In genomic region chr5:758698-759053, GRCh38 we compare ENCODE assay signal across 11 cellular contexts. TPM values are rescaled to one million over a fixed set of nuclear protein-coding genes. Genes with fewer than 3 reads are reported as not detected.
DNase-seq lines count a peak whose midpoint lies in the region; ATAC-seq and TF ChIP-seq lines count a peak whose summit lies in the region.
"Had no signal": no experiment of that assay in that cellular context is flagged by ENCODE, and none has a peak within 500 bp of the region (broad histone marks: within the 10 kb centered on the region; RNA-seq: fewer than 3 reads in every experiment).

No MANE protein-coding gene starts in this region.

- H3K4me3 ChIP-seq in mucosa of descending colon (no peak overlapping the region), upper lobe of left lung (peak overlapping the region in 2 of 4 donors; percentile 5 to 8), ascending aorta (peak overlapping the region in 1 of 2 donors; percentile 3)

- H3K4me1 ChIP-seq in mucosa of descending colon (ENCODE audit: low read depth) (peaks cover 31% of the 10 kb centered on the region), upper lobe of left lung (peaks cover 29 to 54% (median 35%) of the 10 kb centered on the region in 4 donors), ascending aorta (no peaks in the 10 kb centered on the region)

- H3K27me3 Mint-ChIP-seq in activated CD8-positive, alpha-beta memory T cell treated with anti-CD3 and anti-CD28 coated beads, Interleukin-2, amount 10 ng/mL, durations not matched to agents 7 days and 5 days = peaks cover 3% of the 10 kb centered on the region
- H3K27me3 Mint-ChIP-seq in endothelial cell (ENCODE audit: unreplicated experiment) = peaks cover 15% of the 10 kb centered on the region

- intact Hi-C loops in mucosa of descending colon (cut with DNase I, micrococcal nuclease) = no loop called here
- intact Hi-C loops in ascending aorta (cut with DNase I) = no loop called here

- H3K4me1 Mint-ChIP-seq in activated CD8-positive, alpha-beta memory T cell treated with anti-CD3 and anti-CD28 coated beads, Interleukin-2, amount 10 ng/mL, durations not matched to agents 7 days and 5 days = peaks cover 7% of the 10 kb centered on the region
- peaks cover 9% of the 10 kb centered on the region for H3K4me1 Mint-ChIP-seq in endothelial cell (ENCODE audit: unreplicated experiment)

- H3K27me3 ChIP-seq in upper lobe of left lung (no peaks in the 10 kb centered on the region), ascending aorta (no peaks in the 10 kb centered on the region)

- DNase-seq in activated CD8-positive, alpha-beta memory T cell treated with anti-CD3 and anti-CD28 coated beads for 24 hours = peak; percentile 55
- DNase-seq in activated CD8-positive, alpha-beta memory T cell treated with anti-CD3 and anti-CD28 coated beads, Interleukin-2, amount 10 ng/mL, durations not matched to agents 7 days and 5 days = no peak
- DNase-seq in endothelial cell (ENCODE audit: low spot score) (no peak), mucosa of descending colon (peak in 2 of 3 donors; percentile 46 to 50), upper lobe of left lung (peak; percentile 22 to 83), SKM-1 (lab: John Stamatoyannopoulos, UW; ENCODE audit: unreplicated experiment) (no peak), ascending aorta (ENCODE audit: low spot score in 2 of 2) (no peak)
- DNase-seq: NCI-H446 had no signal

- peak overlapping the region; percentile 27 to 68 (median 66) for H3K27ac ChIP-seq in upper lobe of left lung
- H3K27ac ChIP-seq in ascending aorta = no peak overlapping the region

- H3K9me3 Mint-ChIP-seq in activated CD8-positive, alpha-beta memory T cell treated with anti-CD3 and anti-CD28 coated beads, Interleukin-2, amount 10 ng/mL, durations not matched to agents 7 days and 5 days (ENCODE audit: low read depth) = no peaks in the 10 kb centered on the region
- no peaks in the 10 kb centered on the region for H3K9me3 Mint-ChIP-seq in endothelial cell (ENCODE audit: unreplicated experiment)
- H3K9me3 Mint-ChIP-seq: stimulated activated naive CD8-positive, alpha-beta T cell treated with anti-CD3 and anti-CD28 coated beads, Interleukin-15, Interleukin-2, amounts not matched to agents 100 ng/mL and 50 ng/mL, for 24 hours had no signal

- no peak for TF ChIP-seq POLR2A in upper lobe of left lung (IDR thresholded peaks at IDR 0.05)

- no peak overlapping the region for H3K4me3 Mint-ChIP-seq in activated CD8-positive, alpha-beta memory T cell treated with anti-CD3 and anti-CD28 coated beads, Interleukin-2, amount 10 ng/mL, durations not matched to agents 7 days and 5 days
- H3K4me3 Mint-ChIP-seq in endothelial cell (ENCODE audit: unreplicated experiment) = peak overlapping the region; percentile 56
- H3K4me3 Mint-ChIP-seq: stimulated activated naive CD8-positive, alpha-beta T cell treated with anti-CD3 and anti-CD28 coated beads, Interleukin-15, Interleukin-2, amounts not matched to agents 100 ng/mL and 50 ng/mL, for 24 hours had no signal

- WGBS in upper lobe of left lung, 2 donors = 68 to 74% methylated on average over 15 of the region's 15 CpGs

- CTCF ChIA-PET in activated CD8-positive, alpha-beta memory T cell treated with anti-CD3 and anti-CD28 coated beads, Interleukin-2, amount 10 ng/mL, durations not matched to agents 7 days and 5 days (lab: Charles Lee) = no interaction called here

- no peak overlapping the region for H3K27ac Mint-ChIP-seq in activated CD8-positive, alpha-beta memory T cell treated with anti-CD3 and anti-CD28 coated beads, Interleukin-2, amount 10 ng/mL, durations not matched to agents 7 days and 5 days
- H3K27ac Mint-ChIP-seq in endothelial cell (ENCODE audit: unreplicated experiment) = peak overlapping the region; percentile 93
- H3K27ac Mint-ChIP-seq: stimulated activated naive CD8-positive, alpha-beta T cell treated with anti-CD3 and anti-CD28 coated beads, Interleukin-15, Interleukin-2, amounts not matched to agents 100 ng/mL and 50 ng/mL, for 24 hours had no signal

- TF ChIP-seq EP300 in upper lobe of left lung (IDR thresholded peaks at IDR 0.05) = no peak

- TF ChIP-seq CTCF in endothelial cell (IDR thresholded peaks at IDR 0.05; ENCODE audit: unreplicated experiment) = no peak
- no peak for TF ChIP-seq CTCF in mucosa of descending colon (IDR thresholded peaks at IDR 0.05)
- TF ChIP-seq CTCF in upper lobe of left lung (IDR thresholded peaks at IDR 0.05) = no peak
- no peak for TF ChIP-seq CTCF in ascending aorta (IDR thresholded peaks at IDR 0.05)

- H3K36me3 ChIP-seq in mucosa of descending colon (ENCODE audit: low read depth) = no peaks in the 10 kb centered on the region
- H3K36me3 ChIP-seq in upper lobe of left lung = no peaks in the 10 kb centered on the region
- H3K36me3 ChIP-seq in ascending aorta = no peaks in the 10 kb centered on the region

- ATAC-seq in activated CD8-positive, alpha-beta memory T cell treated with anti-CD3 and anti-CD28 coated beads, Interleukin-2, amount 10 ng/mL, durations not matched to agents 7 days and 5 days = no peak
- ATAC-seq in mucosa of descending colon (no peak), upper lobe of left lung (ENCODE audit: low FRiP score in 2 of 2) (no peak), GM21423 (IDR thresholded peaks at IDR 0.05; ENCODE audit: unreplicated experiment) (no peak)

- no peaks in the 10 kb centered on the region for H3K36me3 Mint-ChIP-seq in activated CD8-positive, alpha-beta memory T cell treated with anti-CD3 and anti-CD28 coated beads, Interleukin-2, amount 10 ng/mL, durations not matched to agents 7 days and 5 days
- H3K36me3 Mint-ChIP-seq in endothelial cell (ENCODE audit: low read depth, unreplicated experiment) = peaks cover 11% of the 10 kb centered on the region

- no peaks in the 10 kb centered on the region for H3K9me3 ChIP-seq in mucosa of descending colon
- H3K9me3 ChIP-seq in upper lobe of left lung = no peaks in the 10 kb centered on the region
- H3K9me3 ChIP-seq in ascending aorta = no peaks in the 10 kb centered on the region

RNA-seq across cellular contexts. Expression of gene ZDHHC11B, which starts 25.9 kb away (rescaled TPM):
- under 1 TPM in 1 of 2 experiments, not detected in 1; 0.21 TPM for total RNA-seq in activated CD8-positive, alpha-beta memory T cell treated with anti-CD3 and anti-CD28 coated beads, Interleukin-2, amount 10 ng/mL, durations not matched to agents 7 days and 5 days
- total RNA-seq in endothelial cell (ENCODE audit: unreplicated experiment) = not detected
- 1 to 10 TPM in 2 of 3 donors, under 1 TPM in 1; 0.41 to 6.4 (median 4.6) TPM for total RNA-seq in mucosa of descending colon
- 10 to 100 TPM in 4 of 6 donors, 1 to 10 TPM in 2; 7.4 to 40.8 (median 13.1) TPM for total RNA-seq in upper lobe of left lung
- 0.64 TPM for total RNA-seq in ascending aorta
- total RNA-seq: LHCN-M2 had no signal

Comparison
In these comparisons a context has a peak if more than half of its experiments do, and no peak if none do; other contexts are left out.
1. DNase-seq: peak in activated CD8-positive, alpha-beta memory T cell treated with anti-CD3 and anti-CD28 coated beads for 24 hours (single experiment), mucosa of descending colon (2 of 3) and upper lobe of left lung (2 of 2); none in activated CD8-positive, alpha-beta memory T cell treated with anti-CD3 and anti-CD28 coated beads, Interleukin-2, amount 10 ng/mL, durations not matched to agents 7 days and 5 days (single experiment), endothelial cell (single experiment), SKM-1 (single experiment) and ascending aorta (0 of 2).
2. H3K27ac ChIP-seq: peak in upper lobe of left lung (4 of 4); none in ascending aorta (0 of 2).